ENCODE assay signal across 21 cellular contexts in genomic region chr7:141123522-141123921, GRCh38. TPM values are rescaled to one million over a fixed set of nuclear protein-coding genes. Genes with fewer than 3 reads are reported as not detected.
DNase-seq lines count a peak whose midpoint lies in the region; ATAC-seq, FAIRE-seq and TF ChIP-seq lines count a peak whose summit lies in the region.
"Had no signal": no experiment of that assay in that cellular context is flagged by ENCODE, and none has a peak within 500 bp of the region (broad histone marks: within the 10 kb centered on the region; RNA-seq: fewer than 3 reads in every experiment).

No MANE protein-coding gene starts in this region.

- no peak overlapping the region for H3K4me2 ChIP-seq in GM12878 (ENCODE audit: control insufficient read depth, insufficient read depth)
- H3K4me2 ChIP-seq: BLaER1, GM23338 had no signal

- H3K9ac ChIP-seq in GM12878 (ENCODE audit: control insufficient read depth, insufficient read depth, low read length): no peak overlapping the region
- H3K9ac ChIP-seq: BLaER1 had no signal

- no peaks in the 10 kb centered on the region for H3K36me3 ChIP-seq in GM12878 (ENCODE audit: control insufficient read depth in 2 of 2, insufficient read depth in 2 of 2, low read length in 1 of 2)
- H3K36me3 ChIP-seq: BLaER1 had no signal

- H4K20me1 ChIP-seq in GM12878 (ENCODE audit: control insufficient read depth, insufficient read depth): no peaks in the 10 kb centered on the region
- H4K20me1 ChIP-seq: BLaER1 had no signal

- RAD21 ChIA-PET in GM12878 (lab: Charles Lee; ENCODE audit: unreplicated experiment): no interaction called here

- H3K4me1 ChIP-seq in GM12878 (ENCODE audit: control insufficient read depth, insufficient read depth, low read length): no peaks in the 10 kb centered on the region
- H3K4me1 ChIP-seq: BLaER1 had no signal

- no peak for FAIRE-seq in GM12878 (lab: Jason Lieb, UNC)
- FAIRE-seq: GM12892, GM18507, HTR-8/SVneo had no signal

- CTCF ChIA-PET in GM12878 (lab: Yijun Ruan, JAX): interaction anchor here (0.6 kb wide), 1 partner anchor 62 kb away, joined by 3 read pairs; no protein-coding TSS in a partner anchor

- POLR2A ChIA-PET in GM12878 (lab: Charles Lee): no interaction called here

- no peak overlapping the region for H3K27ac ChIP-seq in GM12878 (ENCODE audit: control insufficient read depth, insufficient read depth)
- H3K27ac ChIP-seq: BLaER1 had no signal

- H3K27me3 Mint-ChIP-seq in stimulated activated memory B cell treated with anti-CD40 and anti-IgM and Interleukin-4, amounts not matched to agents 10 μg/mL and 1 μg/mL and 100 μg/mL, for 72 hours: peaks cover 9% of the 10 kb centered on the region
- peaks cover 5% of the 10 kb centered on the region for H3K27me3 Mint-ChIP-seq in activated naive CD8-positive, alpha-beta T cell treated with anti-CD3 and anti-CD28 coated beads, Interleukin-2, amount 50 U/mL, for 24 hours

- H3K36me3 Mint-ChIP-seq in stimulated activated memory B cell treated with anti-CD40 and anti-IgM and Interleukin-4, amounts not matched to agents 10 μg/mL and 1 μg/mL and 100 μg/mL, for 72 hours: no peaks in the 10 kb centered on the region
- no peaks in the 10 kb centered on the region for H3K36me3 Mint-ChIP-seq in activated naive CD8-positive, alpha-beta T cell treated with anti-CD3 and anti-CD28 coated beads, Interleukin-2, amount 50 U/mL, for 24 hours (ENCODE audit: low read depth)
- H3K36me3 Mint-ChIP-seq: CD8-positive, alpha-beta T cell had no signal

- SMC1A ChIA-PET in GM12878 (lab: Charles Lee; ENCODE audit: uncharacterized antibody, unreplicated experiment): interaction anchor here (0.8 to 2.0 kb wide), 2 partner anchors 33 to 54 kb away, joined by 3 to 4 read pairs; no protein-coding TSS in a partner anchor

- no peaks in the 10 kb centered on the region; the same call in 2 of the 3 replicates for H3K9me3 ChIP-seq in GM12878 (replicated peaks; ENCODE audit: control insufficient read depth, insufficient read depth, low read length)
- H3K9me3 ChIP-seq: BLaER1 had no signal

- no peak overlapping the region for H2AFZ ChIP-seq in GM12878 (ENCODE audit: control insufficient read depth, low read depth, low read length)
- H2AFZ ChIP-seq: GM23338 had no signal

- no TSS peak for BruUV-seq in GM12878 (replicated peaks; lab: Mats Ljungman, UMichigan)

- ATAC-seq in Right ventricle myocardium inferior: peak; percentile 13
- ATAC-seq in GM12878: peak; percentile 54
- ATAC-seq in stimulated activated memory B cell treated with anti-CD40 and anti-IgM and Interleukin-4, amounts not matched to agents 10 μg/mL and 1 μg/mL and 100 μg/mL, for 72 hours: peak; percentile 34
- no peak for ATAC-seq in activated naive CD8-positive, alpha-beta T cell treated with anti-CD3 and anti-CD28 coated beads, Interleukin-2, amount 50 U/mL, for 24 hours
- ATAC-seq: CD8-positive, alpha-beta T cell; GM23338; HCT116 had no signal

- no peaks in the 10 kb centered on the region for H3K79me2 ChIP-seq in GM12878 (ENCODE audit: control insufficient read depth, insufficient read depth, low read length)

- 86% methylated on average over 1 of the region's 1 CpG for WGBS in GM12878 (ENCODE audit: insufficient coverage, insufficient replicate concordance, low lambda C conversion rate, missing lambda C conversion rate)

- intact Hi-C loops in Right ventricle myocardium inferior (cut with DNase I): no loop called here
- intact Hi-C loops in cardiac septum (cut with DNase I): no loop called here
- intact Hi-C loops in GM12878 (cut with micrococcal nuclease; ENCODE audit: unreplicated experiment): no loop called here

- H3K27me3 ChIP-seq in GM12878 (replicated peaks in 1 of 2; ENCODE audit: control insufficient read depth in 2 of 2, insufficient read depth in 2 of 2, low read length in 1 of 2): no peaks in the 10 kb centered on the region
- H3K27me3 ChIP-seq: BLaER1 had no signal

- DNase-seq in Right ventricle myocardium inferior (ENCODE audit: missing footprints) (no peak), cardiac septum (ENCODE audit: low spot score) (no peak), GM12878 (ENCODE audit: low read depth, low spot score) (no peak), DMS79 (lab: John Stamatoyannopoulos, UW) (no peak), C1 segment of cervical spinal cord (lab: John Stamatoyannopoulos, UW) (no peak)
- no peak for DNase-seq in activated naive CD8-positive, alpha-beta T cell treated with anti-CD3 and anti-CD28 coated beads, Interleukin-2, amount 50 U/mL, for 24 hours
- DNase-seq: 8988T; Calu3; CD8-positive, alpha-beta T cell; DND-41; EL; H7; HFFc6; IMR-90 had no signal

- no peak overlapping the region for H3K4me3 ChIP-seq in GM12878
- H3K4me3 ChIP-seq: BLaER1, GM23338 had no signal

- no peak for TF ChIP-seq POLR2A in GM12878 (IDR thresholded peaks at IDR 0.05; ENCODE audit: low read depth, low read length)

- H3K4me3 Mint-ChIP-seq in stimulated activated memory B cell treated with anti-CD40 and anti-IgM and Interleukin-4, amounts not matched to agents 10 μg/mL and 1 μg/mL and 100 μg/mL, for 72 hours: no peak overlapping the region
- H3K4me3 Mint-ChIP-seq in activated naive CD8-positive, alpha-beta T cell treated with anti-CD3 and anti-CD28 coated beads, Interleukin-2, amount 50 U/mL, for 24 hours: no peak overlapping the region
- H3K4me3 Mint-ChIP-seq: CD8-positive, alpha-beta T cell; GM23338; HFFc6 had no signal

- no peak for TF ChIP-seq RAD21 in GM12878 (IDR thresholded peaks at IDR 0.05; ENCODE audit: insufficient read depth, low read depth, low read length)

- no peaks in the 10 kb centered on the region for H3K4me1 Mint-ChIP-seq in stimulated activated memory B cell treated with anti-CD40 and anti-IgM and Interleukin-4, amounts not matched to agents 10 μg/mL and 1 μg/mL and 100 μg/mL, for 72 hours
- no peaks in the 10 kb centered on the region for H3K4me1 Mint-ChIP-seq in activated naive CD8-positive, alpha-beta T cell treated with anti-CD3 and anti-CD28 coated beads, Interleukin-2, amount 50 U/mL, for 24 hours

- H3K27ac Mint-ChIP-seq in stimulated activated memory B cell treated with anti-CD40 and anti-IgM and Interleukin-4, amounts not matched to agents 10 μg/mL and 1 μg/mL and 100 μg/mL, for 72 hours: no peak overlapping the region
- no peak overlapping the region for H3K27ac Mint-ChIP-seq in activated naive CD8-positive, alpha-beta T cell treated with anti-CD3 and anti-CD28 coated beads, Interleukin-2, amount 50 U/mL, for 24 hours
- H3K27ac Mint-ChIP-seq: CD8-positive, alpha-beta T cell; GM23338; HFFc6 had no signal

- TF ChIP-seq EP300 in GM12878 (IDR thresholded peaks at IDR 0.05; ENCODE audit: borderline replicate concordance in 1 of 2, control insufficient read depth in 1 of 2, low read depth in 2 of 2, low read length in 2 of 2): no peak

- TF ChIP-seq CTCF in GM12878 (IDR thresholded peaks at IDR 0.05 in 2 of 3, conservative IDR thresholded peaks at IDR 0.05 in 1 of 3; ENCODE audit: control insufficient read depth in 2 of 3, extremely low read depth in 1 of 3, insufficient read depth in 1 of 3, low read depth in 3 of 3, low read length in 3 of 3): no peak

- no peaks in the 10 kb centered on the region for H3K9me3 Mint-ChIP-seq in stimulated activated memory B cell treated with anti-CD40 and anti-IgM and Interleukin-4, amounts not matched to agents 10 μg/mL and 1 μg/mL and 100 μg/mL, for 72 hours
- no peaks in the 10 kb centered on the region for H3K9me3 Mint-ChIP-seq in activated naive CD8-positive, alpha-beta T cell treated with anti-CD3 and anti-CD28 coated beads, Interleukin-2, amount 50 U/mL, for 24 hours
- H3K9me3 Mint-ChIP-seq: CD8-positive, alpha-beta T cell; GM23338 had no signal

- in situ Hi-C loops in GM12878 (cut with MboI): no loop called here

TF ChIP-seq in GM12878, 131 proteins besides CTCF, POLR2A, EP300 and RAD21:
- TF ChIP-seq EED (IDR thresholded peaks at IDR 0.05; ENCODE audit: low read depth) (no peak), RBBP5 (conservative IDR thresholded peaks at IDR 0.05) (no peak), MAX (IDR thresholded peaks at IDR 0.05; ENCODE audit: low read depth, low read length) (no peak), NRF1 (conservative IDR thresholded peaks at IDR 0.05; ENCODE audit: low read depth, low read length) (no peak), FOXK2 (IDR thresholded peaks at IDR 0.05) (no peak), CBX5 (IDR thresholded peaks at IDR 0.05; ENCODE audit: low read depth) (no peak)

RNA-seq across cellular contexts. Expression of gene TMEM178B, which starts 49.7 kb away (rescaled TPM):
- total RNA-seq in Right ventricle myocardium inferior: 31.7 TPM
- 15.2 TPM for total RNA-seq in cardiac septum
- 5.4 and 5.8 TPM in 2 replicates for total RNA-seq in GM12878 (2013; cell fraction: nucleolus; rRNA removed)
- 0.05 and 0.06 TPM in 2 replicates for total RNA-seq in GM12878 (2014; rRNA removed)
- 0.04 and 0.05 TPM in 2 replicates for total RNA-seq in GM12878 (2014; rRNA removed; fragmentation: Illumina TruSeq; extraction: Trizol)
- total RNA-seq in GM12878 (2021): 0.03 and 0.05 TPM in 2 replicates
- polyA plus RNA-seq in GM12878 (2011; ENCODE audit: low read depth): 0.12 TPM
- 1.1 and 1.2 TPM in 2 replicates for polyA plus RNA-seq in GM12878 (2011; rRNA removed)
- polyA plus RNA-seq in GM12878 (2011; cell fraction: cytosol; rRNA removed): 0.67 and 0.81 TPM in 2 replicates
- 0.97 and 2.1 TPM in 2 replicates for polyA plus RNA-seq in GM12878 (2011; cell fraction: nucleus; rRNA removed)
- 0.14 and 0.17 TPM in 2 replicates for polyA plus RNA-seq in GM12878 (2012)
- 0.03 TPM in 2 replicates for polyA plus RNA-seq in GM12878 (2014; fragmentation: Illumina TruSeq; extraction: Trizol)
- under 1 TPM; 0.02 to 0.03 TPM for polyA plus RNA-seq in GM12878 (2014; fragmentation: Nextera tagmentation; extraction: Ambion mirVana)
- polyA plus RNA-seq in GM12878 (2014; rRNA removed): 0.01 TPM in 2 replicates
- polyA plus RNA-seq in GM12878 (2016; fragmentation: Nextera tagmentation; extraction: Ambion mirVana): not detected
- polyA minus RNA-seq in GM12878 (2011; rRNA and poly(A)+ RNA removed): 1.7 and 1.8 TPM in 2 replicates
- 0.31 and 0.40 TPM in 2 replicates for polyA minus RNA-seq in GM12878 (2011; cell fraction: cytosol; rRNA and poly(A)+ RNA removed)
- polyA minus RNA-seq in GM12878 (2011; cell fraction: nucleus; rRNA and poly(A)+ RNA removed): 0.96 and 0.97 TPM in 2 replicates
